ENCODE assay signal across 30 cellular contexts in genomic region chr1:74474585-74474984, GRCh38. TPM values are rescaled to one million over a fixed set of nuclear protein-coding genes. Genes with fewer than 3 reads are reported as not detected.
"Had no signal": no experiment of that assay in that cellular context is flagged by ENCODE, and none has a peak within 500 bp of the region (broad histone marks: within the 10 kb centered on the region; RNA-seq: fewer than 3 reads in every experiment).

No MANE protein-coding gene starts in this region.

- H3K9me3 Mint-ChIP-seq: activated CD8-positive, alpha-beta T cell treated with anti-CD3 and anti-CD28 coated beads for 36 hours; activated naive CD4-positive, alpha-beta T cell treated with anti-CD3 and anti-CD28 coated beads, Interleukin-2, amount 50 U/mL, for 72 hours; activated naive CD8-positive, alpha-beta T cell treated with anti-CD3 and anti-CD28 coated beads, Interleukin-2, amount 50 U/mL, for 24 hours; T-cell had no signal

- H3K27ac Mint-ChIP-seq: activated CD8-positive, alpha-beta T cell treated with anti-CD3 and anti-CD28 coated beads for 36 hours; activated naive CD4-positive, alpha-beta T cell treated with anti-CD3 and anti-CD28 coated beads, Interleukin-2, amount 50 U/mL, for 72 hours; activated naive CD8-positive, alpha-beta T cell treated with anti-CD3 and anti-CD28 coated beads, Interleukin-2, amount 50 U/mL, for 24 hours; T-cell had no signal

- H3K27me3 ChIP-seq: ascending aorta had no signal

- H3K27ac ChIP-seq: ascending aorta, KMS-11, WERI-Rb-1 had no signal

- H3K36me3 ChIP-seq: ascending aorta, WERI-Rb-1 had no signal

- H3K9me3 ChIP-seq: ascending aorta had no signal

- H3K36me3 Mint-ChIP-seq: activated naive CD4-positive, alpha-beta T cell treated with anti-CD3 and anti-CD28 coated beads, Interleukin-2, amount 50 U/mL, for 72 hours; T-cell had no signal

- H3K9ac ChIP-seq: KMS-11 had no signal

- H3K4me1 Mint-ChIP-seq: activated naive CD8-positive, alpha-beta T cell treated with anti-CD3 and anti-CD28 coated beads, Interleukin-2, amount 50 U/mL, for 24 hours; T-cell had no signal

- ATAC-seq: activated CD4-positive, CD25-positive, alpha-beta regulatory T cell treated with anti-CD3 and anti-CD28 coated beads, Interleukin-2, amount 50 U/mL, for 24 hours; activated CD8-positive, alpha-beta T cell treated with anti-CD3 and anti-CD28 coated beads for 36 hours; activated naive CD4-positive, alpha-beta T cell treated with anti-CD3 and anti-CD28 coated beads, Interleukin-2, amount 50 U/mL, for 72 hours; activated naive CD8-positive, alpha-beta T cell treated with anti-CD3 and anti-CD28 coated beads, Interleukin-2, amount 50 U/mL, for 24 hours; T-cell had no signal

- H3K4me3 Mint-ChIP-seq: activated CD8-positive, alpha-beta T cell treated with anti-CD3 and anti-CD28 coated beads for 36 hours; activated naive CD8-positive, alpha-beta T cell treated with anti-CD3 and anti-CD28 coated beads, Interleukin-2, amount 50 U/mL, for 24 hours; T-cell had no signal

- H3K4me3 ChIP-seq: ascending aorta had no signal

- H3K4me2 ChIP-seq: KMS-11 had no signal

- DNase-seq: activated CD4-positive, alpha-beta T cell treated with anti-CD3 and anti-CD28 coated beads for 4 hours; activated CD8-positive, alpha-beta memory T cell treated with anti-CD3 and anti-CD28 coated beads, Interleukin-2, amount 50 U/mL, for 4 hours; activated CD8-positive, alpha-beta T cell treated with anti-CD3 and anti-CD28 coated beads for 36 hours; activated effector memory CD4-positive, alpha-beta T cell treated with anti-CD3 and anti-CD28 coated beads, Interleukin-2, amount 50 U/mL, for 16 hours; activated naive CD4-positive, alpha-beta T cell treated with Interleukin-2 at 50 U/mL for 16 hours; activated naive CD8-positive, alpha-beta T cell treated with anti-CD3 and anti-CD28 coated beads, Interleukin-2, amount 50 U/mL, for 24 hours; activated T-cell treated with anti-CD3 and anti-CD28 coated beads, Interleukin-2, amount 50 U/mL, for 1 hour; amniotic stem cell; NCI-H1092; NCI-H1417; NCI-H1694; NCI-H2029; NCI-H2107; NCI-H2171 treated with DMSO at 0.1 percent for 48 hours; NCI-H226; NCI-H526; NK-92 treated with Interleukin-12 subunit alpha and Interleukin-12 subunit beta, amount 100 ng/mL, for 24 hours; SHP77 treated with DMSO at 0.1 percent for 48 hours; T-cell; T-helper 2 cell; T1000; WERI-Rb-1 had no signal

RNA-seq across cellular contexts. Expression of gene LRRC53, which starts 37.8 kb away (rescaled TPM):
- total RNA-seq: activated CD8-positive, alpha-beta T cell treated with anti-CD3 and anti-CD28 coated beads for 36 hours; activated naive CD4-positive, alpha-beta T cell treated with anti-CD3 and anti-CD28 coated beads, Interleukin-2, amount 50 U/mL, for 72 hours; ascending aorta; cardiac septum; MCF 10A; NCI-H460; SK-MEL-5; T-cell had no signal
